Comparison of ENCODE assay signal across 8 cellular contexts in genomic region chr14:95361373-95362179, GRCh38. TPM values are rescaled to one million over a fixed set of nuclear protein-coding genes. Genes with fewer than 3 reads are reported as not detected.
A peak's percentile ranks its signal among the peaks of the same experiment; 100 is the strongest.
DNase-seq lines count a peak whose midpoint lies in the region; ATAC-seq and TF ChIP-seq lines count a peak whose summit lies in the region.

No MANE protein-coding gene starts in this region.

- H3K9me3 ChIP-seq in BLaER1 treated with 17β-estradiol and CSF1 and Interleukin-3, amounts not matched to agents 10 nM and 100 nM (replicated peaks in 1 of 11) = peaks cover 0 to 8% (median 0%) of the 10 kb centered on the region in 11 experiments; a peak in 1 of 22 replicates
- H3K9me3 ChIP-seq in mucosa of descending colon (no peaks in the 10 kb centered on the region), upper lobe of right lung (no peaks in the 10 kb centered on the region)

- no peaks in the 10 kb centered on the region for H3K36me3 ChIP-seq in BLaER1 treated with 17β-estradiol and CSF1 and Interleukin-3, amounts not matched to agents 10 nM and 100 nM
- H3K36me3 ChIP-seq in mucosa of descending colon (ENCODE audit: low read depth) (no peaks in the 10 kb centered on the region), upper lobe of right lung (no peaks in the 10 kb centered on the region)

- TF ChIP-seq CTCF in mucosa of descending colon (IDR thresholded peaks at IDR 0.05) (peak; percentile 65), upper lobe of right lung (IDR thresholded peaks at IDR 0.05) (peak; percentile 65)

- no peaks in the 10 kb centered on the region for H4K20me1 ChIP-seq in BLaER1 treated with 17β-estradiol and CSF1 and Interleukin-3, amounts not matched to agents 10 nM and 100 nM

- intact Hi-C loops in mucosa of descending colon (cut with DNase I, micrococcal nuclease) (no loop called here), upper lobe of right lung (cut with DNase I) (no loop called here)

- DNase-seq in T-helper 9 cell (peak; percentile 4), ecto neural progenitor cell (ENCODE audit: low spot score) (peak; percentile 69), mucosa of descending colon (peak; percentile 68 to 79 (median 70)), upper lobe of right lung (peak; percentile 75), HCEC 1CT (no peak), NCI-H128 (lab: John Stamatoyannopoulos, UW; ENCODE audit: unreplicated experiment) (no peak)

- H3K4me1 ChIP-seq in BLaER1 treated with 17β-estradiol and CSF1 and Interleukin-3, amounts not matched to agents 10 nM and 100 nM = peaks cover 0 to 56% (median 31%) of the 10 kb centered on the region in 10 experiments; a peak in 16 of 20 replicates
- H3K4me1 ChIP-seq in mucosa of descending colon (ENCODE audit: low read depth) = peaks cover 6% of the 10 kb centered on the region
- H3K4me1 ChIP-seq in upper lobe of right lung = peaks cover 5% of the 10 kb centered on the region

- H3K4me3 ChIP-seq in BLaER1 treated with 17β-estradiol and CSF1 and Interleukin-3, amounts not matched to agents 10 nM and 100 nM = no peak overlapping the region
- H3K4me3 ChIP-seq in mucosa of descending colon = no peak overlapping the region
- H3K4me3 ChIP-seq in upper lobe of right lung = no peak overlapping the region

- no peak overlapping the region for H3K9ac ChIP-seq in BLaER1 treated with 17β-estradiol and CSF1 and Interleukin-3, amounts not matched to agents 10 nM and 100 nM

- peak overlapping the region in 9 of 11 experiments; percentile 10 to 79 (median 63); a peak in 17 of 22 replicates for H3K4me2 ChIP-seq in BLaER1 treated with 17β-estradiol and CSF1 and Interleukin-3, amounts not matched to agents 10 nM and 100 nM

- no peak overlapping the region for H3K27ac ChIP-seq in BLaER1 treated with 17β-estradiol and CSF1 and Interleukin-3, amounts not matched to agents 10 nM and 100 nM
- no peak overlapping the region for H3K27ac ChIP-seq in upper lobe of right lung

- ATAC-seq in GM21723 (IDR thresholded peaks at IDR 0.05; ENCODE audit: unreplicated experiment) (peak; percentile 68), mucosa of descending colon (peak; percentile 93), upper lobe of right lung (peak; percentile 89)

- peaks cover 19 to 40% (median 33%) of the 10 kb centered on the region in 11 experiments for H3K27me3 ChIP-seq in BLaER1 treated with 17β-estradiol and CSF1 and Interleukin-3, amounts not matched to agents 10 nM and 100 nM
- peaks cover 32% of the 10 kb centered on the region for H3K27me3 ChIP-seq in upper lobe of right lung

RNA-seq across cellular contexts. Expression of gene CLMN, which starts 41.9 kb away (rescaled TPM):
- total RNA-seq in mucosa of descending colon (100 to 1,000 TPM in 2 of 3 donors, 10 to 100 TPM in 1; 73.7 to 200 (median 132) TPM), upper lobe of right lung (19.3 TPM)

Comparison
In these comparisons a context has a peak if more than half of its experiments do, and no peak if none do; other contexts are left out.
1. DNase-seq: peak in T-helper 9 cell (single experiment), ecto neural progenitor cell (single experiment), mucosa of descending colon (3 of 3) and upper lobe of right lung (single experiment); none in HCEC 1CT (single experiment) and NCI-H128 (single experiment).
2. Peak in every context shown above with its lines, with median percentiles within 50 percentile points of each other: ATAC-seq.